Comparison of ENCODE assay signal across 24 cellular contexts in genomic region chr18:59453468-59453961, GRCh38.
"Had no signal": no experiment of that assay in that cellular context is flagged by ENCODE, and none has a peak within 500 bp of the region (broad histone marks: within the 10 kb centered on the region; RNA-seq: fewer than 3 reads in every experiment).

No MANE protein-coding gene starts in this region.

- H3K27ac ChIP-seq: colonic mucosa, left lung, neural progenitor cell, tibial artery, uterus had no signal

- H3K4me3 Mint-ChIP-seq: activated CD8-positive, alpha-beta T cell treated with anti-CD3 and anti-CD28 coated beads for 36 hours; activated naive CD4-positive, alpha-beta T cell treated with anti-CD3 and anti-CD28 coated beads for 36 hours; activated T-cell treated with anti-CD3 and anti-CD28 coated beads, Interleukin-2, amount 50 U/mL, for 4 hours; brain; naive thymus-derived CD4-positive, alpha-beta T cell; neural progenitor cell had no signal

- H3K36me3 Mint-ChIP-seq: brain; naive thymus-derived CD4-positive, alpha-beta T cell; neural progenitor cell had no signal

- H3K4me3 ChIP-seq: colonic mucosa, left lung, neural progenitor cell, tibial artery, uterus had no signal

- DNase-seq: activated CD4-positive, alpha-beta T cell treated with anti-CD3 and anti-CD28 coated beads for 48 hours; activated CD4-positive, CD25-positive, alpha-beta regulatory T cell; activated CD8-positive, alpha-beta T cell treated with anti-CD3 and anti-CD28 coated beads for 36 hours; activated naive CD4-positive, alpha-beta T cell treated with anti-CD3 and anti-CD28 coated beads for 36 hours; activated T-cell treated with anti-CD3 and anti-CD28 coated beads, Interleukin-2, amount 50 U/mL, for 4 hours; anterior cingulate cortex; central memory CD4-positive, alpha-beta T cell; colonic mucosa; foreskin melanocyte; glutamatergic neuron; hypothalamus; kidney; left lung; mammary epithelial cell; naive thymus-derived CD4-positive, alpha-beta T cell; stimulated activated naive CD4-positive, alpha-beta T cell treated with Interleukin-2 at 50 U/mL for 16 hours; substantia nigra; T-helper 1 cell; T-helper 9 cell; tibial artery; uterus had no signal

- H3K4me2 ChIP-seq: neural progenitor cell had no signal

- H3K4me1 ChIP-seq: colonic mucosa, left lung, tibial artery, uterus had no signal

- H3K4me1 Mint-ChIP-seq: naive thymus-derived CD4-positive, alpha-beta T cell had no signal

- H3K9me3 ChIP-seq: colonic mucosa, left lung, tibial artery, uterus had no signal

- ATAC-seq: activated CD8-positive, alpha-beta T cell treated with anti-CD3 and anti-CD28 coated beads for 36 hours; activated T-cell treated with anti-CD3 and anti-CD28 coated beads, Interleukin-2, amount 50 U/mL, for 4 hours; left lung; naive thymus-derived CD4-positive, alpha-beta T cell; sciatic nerve had no signal

- H3K27me3 ChIP-seq: colonic mucosa, neural progenitor cell, uterus had no signal

- H3K27ac Mint-ChIP-seq: activated CD8-positive, alpha-beta T cell treated with anti-CD3 and anti-CD28 coated beads for 36 hours; activated naive CD4-positive, alpha-beta T cell treated with anti-CD3 and anti-CD28 coated beads for 36 hours; brain; neural progenitor cell had no signal

- H3K9ac ChIP-seq: neural progenitor cell had no signal

- H3K36me3 ChIP-seq: colonic mucosa, left lung, neural progenitor cell, tibial artery, uterus had no signal

- H3K9me3 Mint-ChIP-seq: activated CD8-positive, alpha-beta T cell treated with anti-CD3 and anti-CD28 coated beads for 36 hours; activated naive CD4-positive, alpha-beta T cell treated with anti-CD3 and anti-CD28 coated beads for 36 hours; activated T-cell treated with anti-CD3 and anti-CD28 coated beads, Interleukin-2, amount 50 U/mL, for 4 hours; brain; neural progenitor cell had no signal

- H2AFZ ChIP-seq: neural progenitor cell had no signal
